1 cellular context compared by ENCODE assay signal in genomic region chr11:133947298-133947905, GRCh38.
TF ChIP-seq lines count a peak whose summit lies in the region.

No MANE protein-coding gene starts in this region.

TF ChIP-seq in WTC11, 78 proteins besides CTCF, POLR2A, EP300 and RAD21 (continued from another document and continues in another):
- TF ChIP-seq STAT6 (CRISPR knock-in tag; conservative IDR thresholded peaks at IDR 0.05; ENCODE audit: low read depth), result no peak
- no peak for TF ChIP-seq NFATC4 (CRISPR knock-in tag; IDR thresholded peaks at IDR 0.05)
- TF ChIP-seq SOX15 (CRISPR knock-in tag; IDR thresholded peaks at IDR 0.05), result no peak
- peak; percentile 83; the same call in 1 of the 2 replicates for TF ChIP-seq ESRRA (CRISPR knock-in tag; IDR thresholded peaks at IDR 0.05; ENCODE audit: borderline replicate concordance)
- TF ChIP-seq ZNF423 (CRISPR knock-in tag; IDR thresholded peaks at IDR 0.05), result no peak
- TF ChIP-seq ATF3 (CRISPR knock-in tag; conservative IDR thresholded peaks at IDR 0.05), result no peak
- TF ChIP-seq FOXK1 (CRISPR knock-in tag; IDR thresholded peaks at IDR 0.05), result peak; percentile 42; the same call in 1 of the 2 replicates
- TF ChIP-seq CBFB (CRISPR knock-in tag; IDR thresholded peaks at IDR 0.05; ENCODE audit: low read depth), result no peak
- no peak for TF ChIP-seq PRRX2 (CRISPR knock-in tag; IDR thresholded peaks at IDR 0.05)
- no peak for TF ChIP-seq AFF4 (CRISPR knock-in tag; IDR thresholded peaks at IDR 0.05; ENCODE audit: borderline replicate concordance)
- TF ChIP-seq OVOL2 (CRISPR knock-in tag; IDR thresholded peaks at IDR 0.05; ENCODE audit: borderline replicate concordance), result no peak
- TF ChIP-seq SMAD4 (CRISPR knock-in tag; IDR thresholded peaks at IDR 0.05), result no peak
- 0 out of 2 replicates have a peak, but pooled peaks have one; percentile 52 for TF ChIP-seq PREB (CRISPR knock-in tag; IDR thresholded peaks at IDR 0.05; ENCODE audit: borderline replicate concordance)
- no peak for TF ChIP-seq HMGXB4 (CRISPR knock-in tag; IDR thresholded peaks at IDR 0.05)
- TF ChIP-seq RELA (CRISPR knock-in tag; IDR thresholded peaks at IDR 0.05; ENCODE audit: borderline replicate concordance), result no peak
- no peak for TF ChIP-seq FOXP1 (CRISPR knock-in tag; IDR thresholded peaks at IDR 0.05; ENCODE audit: borderline replicate concordance)
- TF ChIP-seq MAX (CRISPR knock-in tag; IDR thresholded peaks at IDR 0.05), result no peak
- TF ChIP-seq ARID4B (CRISPR knock-in tag; IDR thresholded peaks at IDR 0.05; ENCODE audit: borderline replicate concordance), result peak; percentile 69; the same call in 1 of the 2 replicates
- TF ChIP-seq ZNF416 (CRISPR knock-in tag; IDR thresholded peaks at IDR 0.05), result no peak
- TF ChIP-seq E2F4 (CRISPR knock-in tag; IDR thresholded peaks at IDR 0.05; ENCODE audit: borderline replicate concordance, low read depth), result no peak
- no peak for TF ChIP-seq HMGA2 (CRISPR knock-in tag; IDR thresholded peaks at IDR 0.05)
- no peak for TF ChIP-seq GRHL2 (CRISPR knock-in tag; IDR thresholded peaks at IDR 0.05; ENCODE audit: insufficient replicate concordance, severe bottlenecking)
- TF ChIP-seq ZSCAN18 (CRISPR knock-in tag; IDR thresholded peaks at IDR 0.05), result no peak
- 0 out of 2 replicates have a peak, but pooled peaks have one; percentile 48 for TF ChIP-seq TEAD1 (CRISPR knock-in tag; IDR thresholded peaks at IDR 0.05)
- peak; percentile 44; the same call in 1 of the 2 replicates for TF ChIP-seq FOXP4 (CRISPR knock-in tag; IDR thresholded peaks at IDR 0.05)
- TF ChIP-seq ZNF532 (CRISPR knock-in tag; IDR thresholded peaks at IDR 0.05; ENCODE audit: borderline replicate concordance), result no peak
- TF ChIP-seq NR1H2 (CRISPR knock-in tag; IDR thresholded peaks at IDR 0.05), result no peak
